ENCODE assay signal across 30 cellular contexts in genomic region chr6:25337004-25337403, GRCh38. TPM values are rescaled to one million over a fixed set of nuclear protein-coding genes. Genes with fewer than 3 reads are reported as not detected.
DNase-seq lines count a peak whose midpoint lies in the region; FAIRE-seq and TF ChIP-seq lines count a peak whose summit lies in the region.
"Had no signal": no experiment of that assay in that cellular context is flagged by ENCODE, and none has a peak within 500 bp of the region (broad histone marks: within the 10 kb centered on the region; RNA-seq: fewer than 3 reads in every experiment).

No MANE protein-coding gene starts in this region.

- peaks cover 2% of the 10 kb centered on the region for H3K36me3 Mint-ChIP-seq in astrocyte (ENCODE audit: low read depth, unreplicated experiment)
- H3K36me3 Mint-ChIP-seq: activated naive CD8-positive, alpha-beta T cell treated with anti-CD3 and anti-CD28 coated beads, Interleukin-2, amount 10 ng/mL, durations not matched to agents 7 days and 5 days had no signal

- H3K9me3 Mint-ChIP-seq in astrocyte (ENCODE audit: unreplicated experiment), result no peaks in the 10 kb centered on the region
- H3K9me3 Mint-ChIP-seq: activated naive CD8-positive, alpha-beta T cell treated with anti-CD3 and anti-CD28 coated beads, Interleukin-2, amount 10 ng/mL, durations not matched to agents 7 days and 5 days; CD4-positive, alpha-beta T cell; central memory CD8-positive, alpha-beta T cell; dendritic cell treated with granulocyte-macrophage colony-stimulating factor and Interleukin-4, amounts not matched to agents 40 ng/mL and 50 ng/mL, for 4 days; endodermal cell; neural crest cell had no signal

- no peak for DNase-seq in astrocyte (ENCODE audit: low read depth)
- peak; percentile 56 for DNase-seq in fibroblast of the aortic adventitia (ENCODE audit: low read depth)
- DNase-seq in small intestine, result peak; percentile 85
- no peak for DNase-seq in T-helper 9 cell
- no peak for DNase-seq in NOMO-1 (lab: John Stamatoyannopoulos, UW; ENCODE audit: unreplicated experiment in 2 of 2)
- DNase-seq in GM03348 (ENCODE audit: low spot score), result no peak
- DNase-seq: activated CD4-positive, alpha-beta T cell treated with anti-CD3 and anti-CD28 coated beads for 4 hours; activated effector memory CD4-positive, alpha-beta T cell treated with anti-CD3 and anti-CD28 coated beads, Interleukin-2, amount 50 U/mL, for 16 hours; activated naive CD8-positive, alpha-beta T cell treated with anti-CD3 and anti-CD28 coated beads, Interleukin-2, amount 10 ng/mL, durations not matched to agents 7 days and 5 days; activated T-cell treated with anti-CD3 and anti-CD28 coated beads for 4 hours; CD4-positive, alpha-beta T cell; endodermal cell; hypothalamus; mesenchymal stem cell; NCI-H1417; NCI-H526 treated with DMSO at 0.1 percent for 48 hours; NK-92 treated with Interleukin-12 subunit alpha and Interleukin-12 subunit beta, amount 100 ng/mL, for 24 hours; ovary; Right ventricle myocardium superior; stimulated activated CD4-positive, alpha-beta T cell treated with anti-CD3 and anti-CD28 coated beads, Interleukin-1b, Interleukin-23, amount 100 ng/mL, for 48 hours; stimulated activated naive CD8-positive, alpha-beta T cell treated with anti-CD3 and anti-CD28 coated beads, Interleukin-15, Interleukin-2, amounts not matched to agents 100 U/mL and 50 U/mL, for 24 hours; T-helper 2 cell had no signal

- H3K4me3 Mint-ChIP-seq in astrocyte (ENCODE audit: unreplicated experiment), result no peak overlapping the region
- H3K4me3 Mint-ChIP-seq: activated naive CD8-positive, alpha-beta T cell treated with anti-CD3 and anti-CD28 coated beads, Interleukin-2, amount 10 ng/mL, durations not matched to agents 7 days and 5 days; CD4-positive, alpha-beta T cell; central memory CD8-positive, alpha-beta T cell; dendritic cell treated with granulocyte-macrophage colony-stimulating factor and Interleukin-4, amounts not matched to agents 40 ng/mL and 50 ng/mL, for 4 days; endodermal cell had no signal

- H3K36me3 ChIP-seq in HEK293 (ENCODE audit: control insufficient read depth in 2 of 2, insufficient read depth in 1 of 2, low read length in 2 of 2) (no peaks in the 10 kb centered on the region), astrocyte (ENCODE audit: insufficient read depth, low read length) (no peaks in the 10 kb centered on the region), small intestine (ENCODE audit: control insufficient read depth in 2 of 2, insufficient read depth in 2 of 2, low read length in 2 of 2) (no peaks in the 10 kb centered on the region)
- H3K36me3 ChIP-seq: esophagus muscularis mucosa, ovary had no signal

- no peak overlapping the region for H3K4me2 ChIP-seq in astrocyte (ENCODE audit: low read length)

- FAIRE-seq in astrocyte (lab: Jason Lieb, UNC), result no peak
- peak; percentile 77 for FAIRE-seq in small intestine (lab: Jason Lieb, UNC)
- FAIRE-seq: D721Med, urothelium cell line had no signal

- peaks cover 18% of the 10 kb centered on the region for H3K4me1 Mint-ChIP-seq in astrocyte (ENCODE audit: low read depth, unreplicated experiment)
- H3K4me1 Mint-ChIP-seq: central memory CD8-positive, alpha-beta T cell had no signal

- no peaks in the 10 kb centered on the region for H3K79me2 ChIP-seq in astrocyte (ENCODE audit: insufficient read depth, low read length)

- peaks cover under 1% of the 10 kb centered on the region for H4K20me1 ChIP-seq in astrocyte (ENCODE audit: insufficient read depth, low read length)

- H3K9ac ChIP-seq in astrocyte (ENCODE audit: low read length), result no peak overlapping the region

- H2AFZ ChIP-seq in astrocyte (ENCODE audit: low read depth, low read length), result no peak overlapping the region

- TF ChIP-seq CTCF in HEK293 (tag by site-specific recombination; IDR thresholded peaks at IDR 0.05) (no peak), astrocyte (IDR thresholded peaks at IDR 0.05; ENCODE audit: insufficient read depth, low read depth, low read length) (no peak), fibroblast of the aortic adventitia (IDR thresholded peaks at IDR 0.05; ENCODE audit: insufficient read depth, low read length) (no peak)

- H3K27ac ChIP-seq in HEK293 (ENCODE audit: extremely low read depth, low read depth, low read length), result no peak overlapping the region
- H3K27ac ChIP-seq in astrocyte (ENCODE audit: low read depth, low read length), result no peak overlapping the region
- H3K27ac ChIP-seq in small intestine (ENCODE audit: low read depth in 1 of 2, low read length in 1 of 2), result no peak overlapping the region
- H3K27ac ChIP-seq: esophagus muscularis mucosa, HL-60, ovary had no signal

- H3K9me3 ChIP-seq in HEK293 (ENCODE audit: control insufficient read depth, insufficient read depth, low read depth, low read length) (no peaks in the 10 kb centered on the region), astrocyte (ENCODE audit: insufficient read depth, low read depth, low read length) (no peaks in the 10 kb centered on the region), small intestine (ENCODE audit: control insufficient read depth, low read depth) (no peaks in the 10 kb centered on the region)
- H3K9me3 ChIP-seq: esophagus muscularis mucosa, ovary had no signal

- WGBS in small intestine, 3 donors, result 24 to 61% (median 46%) methylated on average over 2 of the region's 2 CpGs

- POLR2A ChIA-PET in HEK293 (lab: Yijun Ruan, JAX), result no interaction called here

- no peaks in the 10 kb centered on the region for H3K27me3 Mint-ChIP-seq in astrocyte (ENCODE audit: low read depth, unreplicated experiment)
- H3K27me3 Mint-ChIP-seq: activated naive CD8-positive, alpha-beta T cell treated with anti-CD3 and anti-CD28 coated beads, Interleukin-2, amount 10 ng/mL, durations not matched to agents 7 days and 5 days; CD4-positive, alpha-beta T cell; central memory CD8-positive, alpha-beta T cell; dendritic cell treated with granulocyte-macrophage colony-stimulating factor and Interleukin-4, amounts not matched to agents 40 ng/mL and 50 ng/mL, for 4 days had no signal

- H3K27me3 ChIP-seq in astrocyte (ENCODE audit: insufficient read depth, low read length), result no peaks in the 10 kb centered on the region
- H3K27me3 ChIP-seq in small intestine (ENCODE audit: control insufficient read depth in 2 of 2, insufficient read depth in 2 of 2, low read length in 2 of 2), result no peaks in the 10 kb centered on the region
- H3K27me3 ChIP-seq: esophagus muscularis mucosa, ovary had no signal

- peak overlapping the region; percentile 6 for H3K27ac Mint-ChIP-seq in astrocyte (ENCODE audit: unreplicated experiment)
- H3K27ac Mint-ChIP-seq: activated naive CD8-positive, alpha-beta T cell treated with anti-CD3 and anti-CD28 coated beads, Interleukin-2, amount 10 ng/mL, durations not matched to agents 7 days and 5 days; CD4-positive, alpha-beta T cell; dendritic cell treated with granulocyte-macrophage colony-stimulating factor and Interleukin-4, amounts not matched to agents 40 ng/mL and 50 ng/mL, for 4 days; endodermal cell had no signal

- H3K4me1 ChIP-seq in HEK293 (ENCODE audit: control insufficient read depth, insufficient read depth, low read length) (peaks cover 25% of the 10 kb centered on the region), astrocyte (ENCODE audit: insufficient read depth, low read length) (no peaks in the 10 kb centered on the region), small intestine (ENCODE audit: control insufficient read depth in 2 of 2, insufficient read depth in 1 of 2, low read depth in 1 of 2, low read length in 1 of 2) (peaks cover 9 to 15% of the 10 kb centered on the region in 2 donors)

- CTCF ChIA-PET in HEK293 (lab: Yijun Ruan, JAX), result interaction anchor here (1.9 kb wide), 1 partner anchor 12 kb away, joined by 5 read pairs; no protein-coding TSS in a partner anchor

- H3K4me3 ChIP-seq in HEK293 (ENCODE audit: low read depth, low read length) (no peak overlapping the region), astrocyte (ENCODE audit: insufficient read depth, low read depth, low read length) (no peak overlapping the region), fibroblast of the aortic adventitia (ENCODE audit: low read depth, low read length) (no peak overlapping the region), small intestine (ENCODE audit: low read depth in 1 of 2, low read length in 2 of 2) (no peak overlapping the region)
- H3K4me3 ChIP-seq: esophagus muscularis mucosa, ovary had no signal

TF ChIP-seq in HEK293, 187 proteins besides CTCF, POLR2A, EP300 and RAD21 (continues in another document):
- TF ChIP-seq ZNF221 (tag by site-specific recombination; IDR thresholded peaks at IDR 0.05; ENCODE audit: borderline replicate concordance) (no peak), HOXC10 (CRISPR knock-in tag; IDR thresholded peaks at IDR 0.05) (no peak), REST (tag by site-specific recombination; IDR thresholded peaks at IDR 0.05) (no peak)

RNA-seq across cellular contexts. Expression of gene CARMIL1, which starts 57.8 kb away (rescaled TPM):
- 19.1 and 21.3 TPM in 2 replicates for total RNA-seq in astrocyte
- 23.9 and 38.7 TPM in 2 replicates for total RNA-seq in fibroblast of the aortic adventitia (ENCODE audit: low replicate concordance)
- 10 to 100 TPM; 35.3 to 74.5 (median 50.5) TPM for polyA plus RNA-seq in small intestine

Comparison
In these comparisons a context has a peak if more than half of its experiments do, and no peak if none do; other contexts are left out.
1. DNase-seq: peak in fibroblast of the aortic adventitia (single experiment) and small intestine (single experiment); none in astrocyte (single experiment), T-helper 9 cell (single experiment), NOMO-1 (0 of 2) and GM03348 (single experiment).